Comparison of ENCODE assay signal across 6 cellular contexts in the genomic region with DNA sequence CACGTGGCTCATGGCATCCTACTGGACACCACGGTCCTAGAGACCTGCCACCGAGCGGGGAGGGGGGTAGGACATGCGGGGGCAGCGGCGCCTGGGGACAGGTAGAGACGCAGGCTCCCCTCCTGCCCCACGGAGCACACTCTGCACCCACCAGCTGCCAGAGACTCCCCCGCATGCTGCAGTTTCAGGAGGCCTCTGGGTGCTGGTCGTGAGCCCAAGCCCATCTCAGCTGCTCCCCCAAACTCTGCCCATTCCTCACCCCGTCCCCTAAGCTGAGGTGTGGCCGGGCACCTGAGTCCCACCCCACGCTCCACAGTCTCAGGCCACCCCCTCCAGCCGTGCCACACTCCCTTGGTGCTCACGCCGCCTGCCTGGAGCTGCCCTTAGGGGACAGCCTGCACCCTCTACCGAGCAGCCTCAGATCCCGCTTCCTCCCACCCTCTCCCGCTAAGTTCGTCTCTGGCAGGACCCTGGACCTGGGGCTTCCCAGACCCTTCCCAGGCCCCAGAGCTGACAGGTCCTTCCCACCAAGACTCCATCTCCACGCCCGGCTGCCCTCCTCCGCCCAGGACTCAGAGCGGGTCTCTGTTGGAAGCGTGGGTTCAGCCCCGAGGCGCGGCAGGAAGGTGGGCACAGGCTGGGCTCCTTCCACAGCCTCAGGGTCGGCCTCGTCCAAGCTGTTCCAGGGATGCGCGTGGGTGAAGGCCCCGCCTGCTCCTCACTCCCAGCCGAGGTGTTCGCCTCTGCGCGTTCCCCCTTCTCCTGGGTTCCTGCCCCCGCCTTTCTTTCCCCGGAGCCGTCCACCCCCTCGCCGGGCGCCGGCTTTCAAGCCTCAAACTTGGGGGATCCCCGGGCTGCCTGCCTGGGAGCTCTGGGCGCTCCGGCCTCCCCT. TPM values are rescaled to one million over a fixed set of nuclear protein-coding genes. Genes with fewer than 3 reads are reported as not detected.
A peak's percentile ranks its signal among the peaks of the same experiment; 100 is the strongest.
DNase-seq lines count a peak whose midpoint lies in the region; ATAC-seq and TF ChIP-seq lines count a peak whose summit lies in the region.

No MANE protein-coding gene starts in this region.

- peak overlapping the region; percentile 46 for H3K4me3 ChIP-seq in HAP-1
- peak overlapping the region; percentile 75 for H3K4me3 ChIP-seq in neuron (ENCODE audit: low read length)

- BruUV-seq in MCF 10A (replicated peaks; lab: Mats Ljungman, UMichigan) = no TSS peak

- ATAC-seq in GM21447 (IDR thresholded peaks at IDR 0.05; ENCODE audit: unreplicated experiment) (no peak), HG03139 (IDR thresholded peaks at IDR 0.05; ENCODE audit: unreplicated experiment) (no peak)

- H3K9me3 ChIP-seq in HAP-1 = peaks cover 5% of the 10 kb centered on the region
- peaks cover 6% of the 10 kb centered on the region for H3K9me3 ChIP-seq in neuron (ENCODE audit: low read length)

- peaks cover 9% of the 10 kb centered on the region for H3K9me3 Mint-ChIP-seq in MCF 10A (ENCODE audit: unreplicated experiment)

- H3K27ac Mint-ChIP-seq in MCF 10A (ENCODE audit: low read depth, unreplicated experiment) = no peak overlapping the region

- H3K27me3 Mint-ChIP-seq in MCF 10A (ENCODE audit: insufficient read depth, unreplicated experiment) = no peaks in the 10 kb centered on the region

- H3K27me3 ChIP-seq in HAP-1 (ENCODE audit: low read depth) (no peaks in the 10 kb centered on the region), neuron (ENCODE audit: insufficient read depth, low read length) (no peaks in the 10 kb centered on the region)

- CTCF ChIA-PET in MCF 10A (lab: Yijun Ruan, JAX) = interaction anchor here (0.7 kb wide), 1 partner anchor 78 kb away, joined by 3 read pairs; no protein-coding TSS in a partner anchor

- no peaks in the 10 kb centered on the region for H3K4me1 ChIP-seq in HAP-1
- H3K4me1 ChIP-seq in neuron (ENCODE audit: insufficient read depth, low read length) = peaks cover 9% of the 10 kb centered on the region

- H3K4me3 Mint-ChIP-seq in MCF 10A (ENCODE audit: unreplicated experiment) = peak overlapping the region; percentile 76

- TF ChIP-seq CTCF in MCF 10A (IDR thresholded peaks at IDR 0.05; ENCODE audit: unreplicated experiment) = no peak

- DNase-seq in HAP-1 (ENCODE audit: low spot score in 2 of 2) (peak in 1 of 2 experiments; percentile 31), MCF 10A (ENCODE audit: unreplicated experiment) (no peak), NCI-H2107 (lab: John Stamatoyannopoulos, UW) (no peak)

- H3K36me3 ChIP-seq in HAP-1 (replicated peaks) = no peaks in the 10 kb centered on the region
- no peaks in the 10 kb centered on the region for H3K36me3 ChIP-seq in neuron (ENCODE audit: insufficient read depth, low read length)

- in situ Hi-C loops in HAP-1 (cut with MboI; ENCODE audit: low sequenced_read_pairs) = no loop called here

- POLR2A ChIA-PET in MCF 10A (lab: Yijun Ruan, JAX) = interaction anchor here (0.5 to 2.5 kb wide), 5 partner anchors 11 to 428 kb away, joined by 3 to 11 read pairs (median 3); a partner anchor contains a TSS

- peaks cover 19% of the 10 kb centered on the region for H3K36me3 Mint-ChIP-seq in MCF 10A (ENCODE audit: insufficient read depth, unreplicated experiment)

- peak overlapping the region; percentile 44 for H2AFZ ChIP-seq in neuron (ENCODE audit: low read depth, low read length)

- H3K4me1 Mint-ChIP-seq in MCF 10A (ENCODE audit: insufficient read depth, unreplicated experiment) = no peaks in the 10 kb centered on the region

- intact Hi-C loops in MCF 10A (cut with micrococcal nuclease) = loop anchor here (5.0 kb wide), 1 partner anchor 50 kb away; a partner anchor contains a TSS

RNA-seq across cellular contexts. Expression of a gene that starts 1.3 kb away (rescaled TPM):
- total RNA-seq in MCF 10A (2022) = 5.9 and 6.3 TPM in 2 replicates

RNA-seq across cellular contexts. Expression of a gene that starts 19.3 kb away (rescaled TPM):
- 21.5 and 24.4 TPM in 2 replicates for total RNA-seq in MCF 10A (2022)

RNA-seq across cellular contexts. Expression of a gene that starts 38.3 kb away (rescaled TPM):
- 1.3 and 4.0 TPM in 2 replicates for total RNA-seq in MCF 10A (2022)

RNA-seq across cellular contexts. Expression of a gene that starts 48.9 kb away (rescaled TPM):
- total RNA-seq in MCF 10A (2022) = 87.3 and 88.3 TPM in 2 replicates

RNA-seq across cellular contexts. Expression of a gene that starts 54.7 kb away (rescaled TPM):
- total RNA-seq in MCF 10A (2022) = 66.8 and 76.2 TPM in 2 replicates
